1 cellular context compared by ENCODE assay signal in the genomic region with DNA sequence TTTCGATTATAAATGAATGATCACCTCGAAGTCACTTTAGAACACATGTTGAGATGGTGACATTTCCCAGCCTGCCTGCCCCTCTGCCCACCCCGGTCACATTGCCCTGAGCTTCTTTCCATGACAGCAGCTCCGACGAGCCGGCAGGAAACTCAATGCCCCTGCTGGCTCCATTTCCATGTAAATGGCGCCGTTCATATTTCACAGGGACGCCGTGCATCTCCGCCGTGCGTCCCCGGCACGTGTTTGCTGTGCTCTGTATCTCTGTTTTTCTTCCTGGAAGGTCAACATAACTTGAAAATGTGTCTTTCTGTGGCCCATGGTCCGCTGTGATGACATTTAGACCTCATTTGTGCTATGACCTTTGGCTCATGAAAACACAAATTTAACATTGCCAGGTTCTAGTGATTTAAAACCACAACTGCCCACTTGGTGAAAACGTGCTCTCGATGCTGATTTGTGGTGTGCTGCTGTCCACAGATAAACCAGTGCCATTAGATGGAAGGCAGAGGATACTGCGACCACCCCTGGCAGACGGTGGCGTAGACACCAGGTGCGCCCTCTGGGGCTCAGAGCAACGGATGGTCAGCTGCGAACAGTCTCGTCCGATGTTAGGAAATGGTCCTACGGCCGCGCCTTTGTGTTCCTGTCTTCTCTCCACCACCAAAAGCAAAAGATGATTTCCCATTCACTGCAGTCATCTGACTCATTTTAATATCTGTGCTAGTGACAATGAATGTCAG.
A peak's percentile ranks its signal among the peaks of the same experiment; 100 is the strongest.
TF ChIP-seq lines count a peak whose summit lies in the region.

No MANE protein-coding gene starts in this region.

TF ChIP-seq in WTC11, 78 proteins besides CTCF, POLR2A, EP300 and RAD21 (continued from another document):
- TF ChIP-seq ATF3 (CRISPR knock-in tag; conservative IDR thresholded peaks at IDR 0.05) (no peak), ZNF232 (CRISPR knock-in tag; IDR thresholded peaks at IDR 0.05) (peak; percentile 30; the same call in 1 of the 2 replicates), PRRX2 (CRISPR knock-in tag; IDR thresholded peaks at IDR 0.05) (no peak), ZNF121 (CRISPR knock-in tag; IDR thresholded peaks at IDR 0.05) (no peak), SP1 (CRISPR knock-in tag; conservative IDR thresholded peaks at IDR 0.05) (no peak), MAX (CRISPR knock-in tag; IDR thresholded peaks at IDR 0.05) (peak; percentile 55; the same call in 1 of the 2 replicates), CBFB (CRISPR knock-in tag; IDR thresholded peaks at IDR 0.05; ENCODE audit: low read depth) (no peak), GABPB1 (CRISPR knock-in tag; IDR thresholded peaks at IDR 0.05) (no peak), HMGXB4 (CRISPR knock-in tag; IDR thresholded peaks at IDR 0.05) (no peak)
TF ChIP-seq in WTC11: peak in this region for 3.
